1 cellular context compared by ENCODE assay signal in genomic region chr18:24138884-24139616, GRCh38.
TF ChIP-seq lines count a peak whose summit lies in the region.

CABYR (plus strand) TSS chr18:24139062; CDS start chr18:24143115, 4,053 bp downstream.

TF ChIP-seq in IMR-90, 13 proteins besides CTCF, POLR2A, EP300 and RAD21:
- no peak for TF ChIP-seq RCOR1 (IDR thresholded peaks at IDR 0.05; ENCODE audit: insufficient replicate concordance, low read length)
- TF ChIP-seq MXI1 (IDR thresholded peaks at IDR 0.05; ENCODE audit: borderline replicate concordance, low read depth, low read length) = no peak; the same call in 1 of the 2 replicates
- TF ChIP-seq CEBPB (IDR thresholded peaks at IDR 0.05; ENCODE audit: low read depth, low read length) = no peak
- no peak for TF ChIP-seq ELK1 (IDR thresholded peaks at IDR 0.05; ENCODE audit: borderline replicate concordance, low read depth, low read length)
- TF ChIP-seq MAZ (IDR thresholded peaks at IDR 0.05; ENCODE audit: borderline replicate concordance, low read depth, low read length) = peak; percentile 56; the same call in 1 of the 2 replicates
